In genomic region chr9:17863213-17863883, GRCh38 we compare ENCODE assay signal across 14 cellular contexts.
DNase-seq lines count a peak whose midpoint lies in the region; ATAC-seq and TF ChIP-seq lines count a peak whose summit lies in the region.
"Had no signal": no experiment of that assay in that cellular context is flagged by ENCODE, and none has a peak within 500 bp of the region (broad histone marks: within the 10 kb centered on the region; RNA-seq: fewer than 3 reads in every experiment).

No MANE protein-coding gene starts in this region.

- DNase-seq in GM10248 (ENCODE audit: extremely low spot score) (peak; percentile 18), MM.1S (no peak), left lobe of liver (ENCODE audit: low spot score) (no peak), NCI-H82 (lab: John Stamatoyannopoulos, UW) (no peak)
- DNase-seq in effector memory CD8-positive, alpha-beta T cell: no peak
- DNase-seq: activated CD4-positive, alpha-beta T cell treated with anti-CD3 and anti-CD28 coated beads, Interleukin-2, amount 10 ng/mL, durations not matched to agents 7 days and 5 days; stimulated activated CD4-positive, alpha-beta T cell treated with anti-CD3 and anti-CD28 coated beads, Interleukin-2, amount 100 ng/mL, for 24 hours had no signal

- no peak overlapping the region for H2AFZ ChIP-seq in MM.1S (ENCODE audit: low read length)

- H3K4me1 ChIP-seq in MM.1S (ENCODE audit: low read length): no peaks in the 10 kb centered on the region
- H3K4me1 ChIP-seq: A549, SJSA1 had no signal

- H3K4me3 Mint-ChIP-seq in effector memory CD8-positive, alpha-beta T cell: no peak overlapping the region
- H3K4me3 Mint-ChIP-seq: activated CD4-positive, alpha-beta T cell treated with anti-CD3 and anti-CD28 coated beads, Interleukin-2, amount 10 ng/mL, durations not matched to agents 7 days and 5 days; activated naive CD4-positive, alpha-beta T cell treated with anti-CD3 and anti-CD28 coated beads, Interleukin-2, amount 50 U/mL, for 24 hours; dendritic cell treated with granulocyte-macrophage colony-stimulating factor and Interleukin-4, amounts not matched to agents 40 ng/mL and 50 ng/mL, for 4 days had no signal

- H3K27ac Mint-ChIP-seq in effector memory CD8-positive, alpha-beta T cell: no peak overlapping the region
- H3K27ac Mint-ChIP-seq: activated CD4-positive, alpha-beta T cell treated with anti-CD3 and anti-CD28 coated beads, Interleukin-2, amount 10 ng/mL, durations not matched to agents 7 days and 5 days; activated naive CD4-positive, alpha-beta T cell treated with anti-CD3 and anti-CD28 coated beads, Interleukin-2, amount 50 U/mL, for 24 hours; dendritic cell treated with granulocyte-macrophage colony-stimulating factor and Interleukin-4, amounts not matched to agents 40 ng/mL and 50 ng/mL, for 4 days had no signal

- CTCF ChIA-PET in GM10248 (lab: Yijun Ruan, JAX): interaction anchor here (0.7 to 1.5 kb wide), 2 partner anchors 28 to 391 kb away, joined by 3 read pairs; no protein-coding TSS in a partner anchor

- H3K9me2 ChIP-seq in MM.1S (replicated peaks; ENCODE audit: insufficient read depth, low read length): no peaks in the 10 kb centered on the region

- H3K36me3 Mint-ChIP-seq in effector memory CD8-positive, alpha-beta T cell (ENCODE audit: insufficient read depth): no peaks in the 10 kb centered on the region
- H3K36me3 Mint-ChIP-seq: activated naive CD4-positive, alpha-beta T cell treated with anti-CD3 and anti-CD28 coated beads, Interleukin-2, amount 50 U/mL, for 24 hours had no signal

- no peak overlapping the region for H3K27ac ChIP-seq in MM.1S (ENCODE audit: low read length)
- H3K27ac ChIP-seq: A549, SJSA1 had no signal

- H3F3A ChIP-seq in MM.1S (ENCODE audit: insufficient read depth, low read length): no peaks in the 10 kb centered on the region

- H3K36me3 ChIP-seq in MM.1S (replicated peaks; ENCODE audit: insufficient read depth, low read length): no peaks in the 10 kb centered on the region
- H3K36me3 ChIP-seq: SJSA1 had no signal

- no peaks in the 10 kb centered on the region for H3K79me2 ChIP-seq in MM.1S (ENCODE audit: low read length)

- H3K4me3 ChIP-seq in MM.1S (ENCODE audit: low read length): no peak overlapping the region
- H3K4me3 ChIP-seq: A549, SJSA1 had no signal

- H3K27me3 ChIP-seq in MM.1S (replicated peaks; ENCODE audit: insufficient read depth, low read length): no peaks in the 10 kb centered on the region
- H3K27me3 ChIP-seq: SJSA1 had no signal

- ATAC-seq in GM19328 (IDR thresholded peaks at IDR 0.05; ENCODE audit: unreplicated experiment) (peak; percentile 81), HG02642 (IDR thresholded peaks at IDR 0.05; ENCODE audit: poor library complexity, unreplicated experiment) (peak; percentile 89), HG03378 (IDR thresholded peaks at IDR 0.05; ENCODE audit: unreplicated experiment) (peak; percentile 94), left lobe of liver (no peak)
- no peak for ATAC-seq in effector memory CD8-positive, alpha-beta T cell (replicated peaks)
- ATAC-seq: A549 had no signal

- H3K4me2 ChIP-seq in MM.1S (ENCODE audit: low read depth, low read length): no peak overlapping the region
- H3K4me2 ChIP-seq: A549 had no signal

- H3K9ac ChIP-seq in MM.1S (ENCODE audit: low read length): no peak overlapping the region

- TF ChIP-seq CTCF in GM10248 (IDR thresholded peaks at IDR 0.05; ENCODE audit: control extremely low read depth, extremely low read depth, low read depth, missing control alignments): no peak
- no peak for TF ChIP-seq CTCF in MM.1S (IDR thresholded peaks at IDR 0.05; ENCODE audit: low read length)

- H3K9me3 Mint-ChIP-seq in effector memory CD8-positive, alpha-beta T cell: peaks cover 0 to 11% of the 10 kb centered on the region in 2 donors
- H3K9me3 Mint-ChIP-seq: activated naive CD4-positive, alpha-beta T cell treated with anti-CD3 and anti-CD28 coated beads, Interleukin-2, amount 50 U/mL, for 24 hours; dendritic cell treated with granulocyte-macrophage colony-stimulating factor and Interleukin-4, amounts not matched to agents 40 ng/mL and 50 ng/mL, for 4 days had no signal

- POLR2A ChIA-PET in GM10248 (lab: Yijun Ruan, JAX): no interaction called here

- no peaks in the 10 kb centered on the region for H3K4me1 Mint-ChIP-seq in effector memory CD8-positive, alpha-beta T cell (ENCODE audit: low read depth in 2 of 2)
- H3K4me1 Mint-ChIP-seq: activated CD4-positive, alpha-beta T cell treated with anti-CD3 and anti-CD28 coated beads, Interleukin-2, amount 10 ng/mL, durations not matched to agents 7 days and 5 days; activated naive CD4-positive, alpha-beta T cell treated with anti-CD3 and anti-CD28 coated beads, Interleukin-2, amount 50 U/mL, for 24 hours had no signal

- no peaks in the 10 kb centered on the region for H3K27me3 Mint-ChIP-seq in effector memory CD8-positive, alpha-beta T cell
- H3K27me3 Mint-ChIP-seq: activated CD4-positive, alpha-beta T cell treated with anti-CD3 and anti-CD28 coated beads, Interleukin-2, amount 10 ng/mL, durations not matched to agents 7 days and 5 days; activated naive CD4-positive, alpha-beta T cell treated with anti-CD3 and anti-CD28 coated beads, Interleukin-2, amount 50 U/mL, for 24 hours; dendritic cell treated with granulocyte-macrophage colony-stimulating factor and Interleukin-4, amounts not matched to agents 40 ng/mL and 50 ng/mL, for 4 days had no signal

- H4K20me1 ChIP-seq in MM.1S (ENCODE audit: insufficient read depth, low read length): no peaks in the 10 kb centered on the region

- H3K9me3 ChIP-seq in MM.1S (replicated peaks; ENCODE audit: insufficient read depth, low read length): no peaks in the 10 kb centered on the region
- H3K9me3 ChIP-seq: A549, SJSA1 had no signal

Comparison
In these comparisons a context has a peak if more than half of its experiments do, and no peak if none do; other contexts are left out.
1. ATAC-seq: peak in GM19328 (single experiment), HG02642 (single experiment) and HG03378 (single experiment); none in left lobe of liver (single experiment) and effector memory CD8-positive, alpha-beta T cell (single experiment).